ENCODE assay signal across 9 cellular contexts in genomic region chr22:37428649-37429586, GRCh38. TPM values are rescaled to one million over a fixed set of nuclear protein-coding genes. Genes with fewer than 3 reads are reported as not detected.
A peak's percentile ranks its signal among the peaks of the same experiment; 100 is the strongest.
DNase-seq lines count a peak whose midpoint lies in the region; ATAC-seq and TF ChIP-seq lines count a peak whose summit lies in the region.
"Had no signal": no experiment of that assay in that cellular context is flagged by ENCODE, and none has a peak within 500 bp of the region (broad histone marks: within the 10 kb centered on the region; RNA-seq: fewer than 3 reads in every experiment).

No MANE protein-coding gene starts in this region.

- H4K8ac ChIP-seq in neuronal stem cell (ENCODE audit: low read depth, low read length): no peak overlapping the region

- H3K27me3 ChIP-seq in endodermal cell (ENCODE audit: control insufficient read depth, insufficient read depth, low read length, poor library complexity, severe bottlenecking): peaks cover 52% of the 10 kb centered on the region
- peaks cover 23 to 94% (median 49%) of the 10 kb centered on the region in 3 experiments for H3K27me3 ChIP-seq in neuronal stem cell (ENCODE audit: control insufficient read depth in 3 of 3, insufficient read depth in 3 of 3, low read depth in 1 of 3, low read length in 3 of 3)

- no peaks in the 10 kb centered on the region for H3K4me1 ChIP-seq in endodermal cell (ENCODE audit: control insufficient read depth, insufficient read depth, low read length)
- peaks cover 11 to 13% of the 10 kb centered on the region in 2 donors for H3K4me1 ChIP-seq in neuronal stem cell (ENCODE audit: control insufficient read depth in 2 of 2, insufficient read depth in 1 of 2, low read depth in 1 of 2, low read length in 2 of 2)

- H2BK12ac ChIP-seq in neuronal stem cell (ENCODE audit: low read length): no peak overlapping the region

- H2AFZ ChIP-seq in neuronal stem cell (ENCODE audit: low read length): no peak overlapping the region

- intact Hi-C loops in activated CD8-positive, alpha-beta T cell treated with anti-CD3 and anti-CD28 coated beads for 36 hours (cut with micrococcal nuclease): no loop called here

- H2BK120ac ChIP-seq in neuronal stem cell (ENCODE audit: low read depth, low read length): no peak overlapping the region

- POLR2A ChIA-PET in activated CD8-positive, alpha-beta T cell treated with anti-CD3 and anti-CD28 coated beads for 36 hours (lab: Charles Lee): interaction anchor here (0.6 to 1.2 kb wide), 2 partner anchors 109 to 282 kb away, joined by 3 to 4 read pairs; no protein-coding TSS in a partner anchor

- no peak overlapping the region for H3K4me2 ChIP-seq in neuronal stem cell (ENCODE audit: insufficient read depth, low read length, poor library complexity, severe bottlenecking)

- H3K27ac ChIP-seq in endodermal cell (ENCODE audit: low read depth, low read length) (no peak overlapping the region), neuronal stem cell (replicated peaks; ENCODE audit: low read length) (no peak overlapping the region)

- peaks cover 8% of the 10 kb centered on the region for H3K9me3 Mint-ChIP-seq in activated CD8-positive, alpha-beta T cell treated with anti-CD3 and anti-CD28 coated beads for 36 hours
- H3K9me3 Mint-ChIP-seq in endodermal cell: peaks cover 1% of the 10 kb centered on the region

- peaks cover 53% of the 10 kb centered on the region for H3K27me3 Mint-ChIP-seq in activated CD8-positive, alpha-beta T cell treated with anti-CD3 and anti-CD28 coated beads for 36 hours
- peaks cover 55% of the 10 kb centered on the region for H3K27me3 Mint-ChIP-seq in endodermal cell (ENCODE audit: insufficient read depth)

- CTCF ChIA-PET in activated CD8-positive, alpha-beta T cell treated with anti-CD3 and anti-CD28 coated beads for 36 hours (lab: Charles Lee): interaction anchor here (0.6 to 6.0 kb wide), 28 partner anchors 10 to 176 kb away, joined by 3 to 71 read pairs (median 4); partner anchors contain the start of genes CYTH4 and MFNG

- H3K36me3 ChIP-seq in endodermal cell (ENCODE audit: control insufficient read depth, insufficient read depth, low read length): no peaks in the 10 kb centered on the region
- H3K36me3 ChIP-seq in neuronal stem cell (replicated peaks in 1 of 2; ENCODE audit: control insufficient read depth in 2 of 2, insufficient read depth in 2 of 2, low read length in 2 of 2): no peaks in the 10 kb centered on the region

- no peak overlapping the region for H3K4ac ChIP-seq in neuronal stem cell (ENCODE audit: low read length)

- no peak overlapping the region for H3K14ac ChIP-seq in neuronal stem cell (ENCODE audit: low read length)

- no peak overlapping the region for H3K4me3 Mint-ChIP-seq in activated CD8-positive, alpha-beta T cell treated with anti-CD3 and anti-CD28 coated beads for 36 hours
- no peak overlapping the region for H3K4me3 Mint-ChIP-seq in endodermal cell

- H3K36me3 Mint-ChIP-seq in activated CD8-positive, alpha-beta T cell treated with anti-CD3 and anti-CD28 coated beads for 36 hours (ENCODE audit: low read depth): no peaks in the 10 kb centered on the region
- H3K36me3 Mint-ChIP-seq in endodermal cell (ENCODE audit: low read depth): no peaks in the 10 kb centered on the region

- H2AK5ac ChIP-seq in neuronal stem cell (ENCODE audit: low read depth, low read length): no peak overlapping the region

- DNase-seq in GM12864 (ENCODE audit: low read depth) (no peak), NCI-H1694 (lab: John Stamatoyannopoulos, UW) (peak; percentile 45), endodermal cell (peak; percentile 89), neuronal stem cell (ENCODE audit: low spot score) (peak; percentile 83), DMS153 (lab: John Stamatoyannopoulos, UW) (no peak), HK-2 (ENCODE audit: unreplicated experiment) (no peak)
- peak; percentile 75 for DNase-seq in activated CD8-positive, alpha-beta T cell treated with anti-CD3 and anti-CD28 coated beads for 36 hours

- H3K9me3 ChIP-seq in endodermal cell (ENCODE audit: control insufficient read depth, low read length): no peaks in the 10 kb centered on the region
- H3K9me3 ChIP-seq in neuronal stem cell (replicated peaks in 1 of 2; ENCODE audit: control insufficient read depth in 2 of 2, insufficient read depth in 1 of 2, low read depth in 1 of 2, low read length in 2 of 2): peaks cover 0 to 5% of the 10 kb centered on the region in 2 donors

- no peak overlapping the region for H3K23ac ChIP-seq in neuronal stem cell (ENCODE audit: low read depth, low read length, poor library complexity)

- no peak overlapping the region for H3K27ac Mint-ChIP-seq in activated CD8-positive, alpha-beta T cell treated with anti-CD3 and anti-CD28 coated beads for 36 hours
- H3K27ac Mint-ChIP-seq in endodermal cell: no peak overlapping the region
- H3K27ac Mint-ChIP-seq: activated naive CD4-positive, alpha-beta T cell treated with anti-CD3 and anti-CD28 coated beads, Interleukin-2, amount 50 U/mL, for 72 hours had no signal

- peaks cover 23% of the 10 kb centered on the region for H3K4me1 Mint-ChIP-seq in activated CD8-positive, alpha-beta T cell treated with anti-CD3 and anti-CD28 coated beads for 36 hours (ENCODE audit: low read depth)
- H3K4me1 Mint-ChIP-seq in endodermal cell: peaks cover 8% of the 10 kb centered on the region

- H4K91ac ChIP-seq in neuronal stem cell (ENCODE audit: low read depth, low read length, poor library complexity): no peak overlapping the region

- peak; percentile 85 for TF ChIP-seq CTCF in GM12864 (IDR thresholded peaks at IDR 0.05; ENCODE audit: low read depth, low read length, missing control alignments)
- peak; percentile 88 for TF ChIP-seq CTCF in activated CD8-positive, alpha-beta T cell treated with anti-CD3 and anti-CD28 coated beads for 36 hours (IDR thresholded peaks at IDR 0.05)
- TF ChIP-seq CTCF in endodermal cell (conservative IDR thresholded peaks at IDR 0.05): peak; percentile 91

- H2BK5ac ChIP-seq in neuronal stem cell (ENCODE audit: low read length): no peak overlapping the region

- H3K18ac ChIP-seq in neuronal stem cell (ENCODE audit: low read length): no peak overlapping the region

- H3K9ac ChIP-seq in endodermal cell (ENCODE audit: extremely low read depth, low read length, poor library complexity, severe bottlenecking): no peak overlapping the region
- H3K9ac ChIP-seq in neuronal stem cell (ENCODE audit: low read depth, low read length, poor library complexity): no peak overlapping the region

- no peak for ATAC-seq in activated CD8-positive, alpha-beta T cell treated with anti-CD3 and anti-CD28 coated beads for 36 hours
- no peak for ATAC-seq in GM18868 (IDR thresholded peaks at IDR 0.05; ENCODE audit: unreplicated experiment)

- H2BK15ac ChIP-seq in neuronal stem cell (ENCODE audit: low read length): no peak overlapping the region

- no peaks in the 10 kb centered on the region for H3K79me1 ChIP-seq in neuronal stem cell (ENCODE audit: low read depth, low read length)

- WGBS in endodermal cell (ENCODE audit: insufficient coverage in 1 of 2, insufficient read length in 1 of 2), 2 experiments: 38 to 47% methylated on average over 11 to 15 of the region's 15 CpGs
- WGBS in neuronal stem cell (ENCODE audit: extremely low coverage in 2 of 2, insufficient read length in 2 of 2, insufficient replicate concordance in 1 of 2), 2 donors: no CpG with 5 or more reads among the region's 15 CpGs

- H3K4me3 ChIP-seq in GM12864 (ENCODE audit: low read depth, low read length) (no peak overlapping the region), endodermal cell (ENCODE audit: low read length) (no peak overlapping the region), neuronal stem cell (ENCODE audit: low read length in 2 of 2) (no peak overlapping the region)

RNA-seq across cellular contexts. Expression of gene ELFN2, which starts 1.6 kb away (rescaled TPM):
- total RNA-seq in activated CD8-positive, alpha-beta T cell treated with anti-CD3 and anti-CD28 coated beads for 36 hours: under 1 TPM; 0.51 to 0.52 TPM
- under 1 TPM; 0.40 to 0.46 TPM for total RNA-seq in endodermal cell
- 2.1 TPM for polyA plus RNA-seq in endodermal cell (2013, experiment 1 of 2)
- 1.7 TPM for polyA plus RNA-seq in endodermal cell (2013, experiment 2 of 2)
- polyA plus RNA-seq in neuronal stem cell (2013, experiment 1 of 2): 0.78 TPM
- polyA plus RNA-seq in neuronal stem cell (2013, experiment 2 of 2): 0.86 TPM

RNA-seq across cellular contexts. Expression of gene MFNG, which starts 57.3 kb away (rescaled TPM):
- total RNA-seq in activated CD8-positive, alpha-beta T cell treated with anti-CD3 and anti-CD28 coated beads for 36 hours: 100 to 1,000 TPM; 155 to 160 TPM
- total RNA-seq in endodermal cell: 1 to 10 TPM; 1.9 to 6.6 TPM
- polyA plus RNA-seq in endodermal cell (2013, experiment 1 of 2): 25.3 TPM
- 22.9 TPM for polyA plus RNA-seq in endodermal cell (2013, experiment 2 of 2)
- 10.5 TPM for polyA plus RNA-seq in neuronal stem cell (2013, experiment 1 of 2)
- polyA plus RNA-seq in neuronal stem cell (2013, experiment 2 of 2): 8.0 TPM

Comparison
In these comparisons a context has a peak if more than half of its experiments do, and no peak if none do; other contexts are left out.
1. DNase-seq: peak in NCI-H1694 (single experiment), activated CD8-positive, alpha-beta T cell treated with anti-CD3 and anti-CD28 coated beads for 36 hours (single experiment), endodermal cell (single experiment) and neuronal stem cell (single experiment); none in GM12864 (single experiment), DMS153 (single experiment) and HK-2 (single experiment).
2. RNA of gene MFNG, which starts 57.3 kb away (total RNA-seq): 155 to 160 TPM in activated CD8-positive, alpha-beta T cell treated with anti-CD3 and anti-CD28 coated beads for 36 hours; 1.9 to 6.6 TPM in endodermal cell; every median in the first group is over 10 times any median in the second.
3. Peak in every context shown above with its lines, with median percentiles within 50 percentile points of each other: CTCF ChIP-seq.